16 cellular contexts compared by ENCODE assay signal in genomic region chr11:1705121-1706052, GRCh38. TPM values are rescaled to one million over a fixed set of nuclear protein-coding genes. Genes with fewer than 3 reads are reported as not detected.
DNase-seq lines count a peak whose midpoint lies in the region; ATAC-seq, FAIRE-seq and TF ChIP-seq lines count a peak whose summit lies in the region.
"Had no signal": no experiment of that assay in that cellular context is flagged by ENCODE, and none has a peak within 500 bp of the region (broad histone marks: within the 10 kb centered on the region; RNA-seq: fewer than 3 reads in every experiment).

No MANE protein-coding gene starts in this region.

- TF ChIP-seq POLR2A in body of pancreas (IDR thresholded peaks at IDR 0.05): no peak
- no peak for TF ChIP-seq POLR2A in HepG2 (IDR thresholded peaks at IDR 0.05; ENCODE audit: insufficient read depth in 1 of 2, low read depth in 2 of 2, low read length in 2 of 2)

- H3K27ac Mint-ChIP-seq in mesothelial cell of epicardium: peak overlapping the region; percentile 95
- H3K27ac Mint-ChIP-seq: dendritic cell treated with granulocyte-macrophage colony-stimulating factor and Interleukin-4, amounts not matched to agents 40 ng/mL and 50 ng/mL, for 4 days had no signal

- peaks cover 6% of the 10 kb centered on the region for H3K27me3 Mint-ChIP-seq in mesothelial cell of epicardium (ENCODE audit: low read depth)

- WGBS in body of pancreas, 2 donors: 57 to 60% methylated on average over 15 of the region's 15 CpGs
- 34% methylated on average over 14 of the region's 15 CpGs for WGBS in HepG2 (ENCODE audit: low lambda C conversion rate)

- no TSS peak for BruUV-seq in HepG2 (replicated peaks; lab: Mats Ljungman, UMichigan)

- no peaks in the 10 kb centered on the region for H3K27me3 ChIP-seq in body of pancreas
- H3K27me3 ChIP-seq in HepG2 (ENCODE audit: control insufficient read depth in 1 of 2, insufficient read depth in 2 of 2, low read length in 2 of 2): peaks cover 5 to 28% of the 10 kb centered on the region in 2 experiments; a peak in 4 of 5 replicates
- H3K27me3 ChIP-seq: pancreas had no signal

- TF ChIP-seq RAD21 in HepG2 (CRISPR knock-in tag; IDR thresholded peaks at IDR 0.05): no peak

- no peaks in the 10 kb centered on the region for H3K79me2 ChIP-seq in HepG2 (ENCODE audit: insufficient read depth, low read length)

- TF ChIP-seq CTCF in LNCaP clone FGC (IDR thresholded peaks at IDR 0.05; ENCODE audit: control insufficient read depth, extremely low read depth, insufficient read depth) (no peak), body of pancreas (IDR thresholded peaks at IDR 0.05) (no peak), mesothelial cell of epicardium (IDR thresholded peaks at IDR 0.05; ENCODE audit: unreplicated experiment) (no peak), HepG2 (CRISPR knock-in tag; IDR thresholded peaks at IDR 0.05) (no peak)

- no peak overlapping the region for H3K9ac ChIP-seq in HepG2 (ENCODE audit: insufficient read depth, low read depth, low read length)
- H3K9ac ChIP-seq: KMS-11 had no signal

- no peak overlapping the region for H2AFZ ChIP-seq in HepG2 (ENCODE audit: low read length)

- no peak overlapping the region for H3K4me2 ChIP-seq in HepG2 (ENCODE audit: low read depth, low read length)
- H3K4me2 ChIP-seq: KMS-11 had no signal

- H3K4me3 Mint-ChIP-seq in mesothelial cell of epicardium: no peak overlapping the region
- H3K4me3 Mint-ChIP-seq: dendritic cell treated with granulocyte-macrophage colony-stimulating factor and Interleukin-4, amounts not matched to agents 40 ng/mL and 50 ng/mL, for 4 days had no signal

- no peaks in the 10 kb centered on the region for H3K36me3 Mint-ChIP-seq in mesothelial cell of epicardium

- TF ChIP-seq EP300 in HepG2 (IDR thresholded peaks at IDR 0.05; ENCODE audit: low read depth in 2 of 2, low read length in 2 of 2) (no peak), HepG2 (CRISPR knock-in tag; IDR thresholded peaks at IDR 0.05; ENCODE audit: borderline replicate concordance) (no peak)

- H3K4me1 Mint-ChIP-seq in mesothelial cell of epicardium: peaks cover 28% of the 10 kb centered on the region

- H3K9me3 ChIP-seq in body of pancreas (no peaks in the 10 kb centered on the region), HepG2 (ENCODE audit: low read length) (no peaks in the 10 kb centered on the region)
- H3K9me3 ChIP-seq: pancreas had no signal

- no peaks in the 10 kb centered on the region for H3K4me1 ChIP-seq in body of pancreas
- no peaks in the 10 kb centered on the region for H3K4me1 ChIP-seq in HepG2 (ENCODE audit: insufficient read depth, low read length)
- H3K4me1 ChIP-seq: pancreas had no signal

- ATAC-seq in body of pancreas (peak; percentile 24), HG03175 (IDR thresholded peaks at IDR 0.05; ENCODE audit: unreplicated experiment) (no peak), HepG2 (no peak), HG02870 (IDR thresholded peaks at IDR 0.05; ENCODE audit: unreplicated experiment) (no peak)

- H3K36me3 ChIP-seq in body of pancreas (replicated peaks in 1 of 2; ENCODE audit: insufficient read depth in 1 of 2, low read depth in 2 of 2): no peaks in the 10 kb centered on the region
- H3K36me3 ChIP-seq in HepG2 (replicated peaks in 1 of 2; ENCODE audit: control insufficient read depth in 1 of 2, insufficient read depth in 2 of 2, low read length in 2 of 2): no peaks in the 10 kb centered on the region
- H3K36me3 ChIP-seq: pancreas had no signal

- H3K9me3 Mint-ChIP-seq in mesothelial cell of epicardium: peaks cover 10% of the 10 kb centered on the region
- H3K9me3 Mint-ChIP-seq: dendritic cell treated with granulocyte-macrophage colony-stimulating factor and Interleukin-4, amounts not matched to agents 40 ng/mL and 50 ng/mL, for 4 days had no signal

- FAIRE-seq in HepG2 (lab: Jason Lieb, UNC): no peak
- FAIRE-seq: pancreas had no signal

- no peaks in the 10 kb centered on the region for H4K20me1 ChIP-seq in HepG2 (ENCODE audit: insufficient read depth, low read length)

- intact Hi-C loops in body of pancreas (cut with DNase I): no loop called here
- intact Hi-C loops in HepG2 (cut with micrococcal nuclease; ENCODE audit: unreplicated experiment): loop anchor here (5.0 kb wide), 1 partner anchor 127 kb away; the partner anchor contains the start of gene SYT8

- CTCF ChIA-PET in HepG2 (lab: Yijun Ruan, JAX; ENCODE audit: low intra/inter-chr PET ratio, low total read pairs): interaction anchor here (1.2 to 1.8 kb wide), 2 partner anchors 120 to 446 kb away, joined by 4 read pairs; no protein-coding TSS in a partner anchor

- POLR2A ChIA-PET in HepG2 (lab: Yijun Ruan, JAX): interaction anchor here (0.7 kb wide), 2 partner anchors 10 to 1197 kb away, joined by 3 to 4 read pairs; no protein-coding TSS in a partner anchor

- in situ Hi-C loops in HepG2 (cut with HindIII; ENCODE audit: extremely low pct_ligation_motif_present, low pct_unique_long_range_greater_than_20kb): no loop called here

- DNase-seq in Daoy (ENCODE audit: low read depth) (peak; percentile 93), LNCaP clone FGC (ENCODE audit: low read depth) (peak; percentile 22), body of pancreas (no peak), mesothelial cell of epicardium (ENCODE audit: low spot score in 2 of 2, unreplicated experiment in 2 of 2) (no peak), HepG2 (ENCODE audit: low spot score) (no peak)
- no peak for DNase-seq in NK-92 treated with Interleukin-12 subunit alpha and Interleukin-12 subunit beta, amount 100 ng/mL, for 24 hours (lab: John Stamatoyannopoulos, UW)
- DNase-seq: NCI-H226; pancreas; stimulated activated CD4-positive, alpha-beta T cell treated with anti-CD3 and anti-CD28 coated beads, Interleukin-2, amount 100 ng/mL, for 24 hours had no signal

- H3K4me3 ChIP-seq in LNCaP clone FGC (ENCODE audit: low read depth, low read length) (no peak overlapping the region), body of pancreas (no peak overlapping the region), HepG2 (replicated peaks in 1 of 3; ENCODE audit: insufficient read depth in 1 of 3, low read depth in 2 of 3, low read length in 3 of 3) (no peak overlapping the region)
- H3K4me3 ChIP-seq: lung, pancreas had no signal

- peak overlapping the region in 1 of 4 donors; percentile 31 for H3K27ac ChIP-seq in body of pancreas
- no peak overlapping the region for H3K27ac ChIP-seq in HepG2 (ENCODE audit: extremely low read length, insufficient read depth, low read length)
- H3K27ac ChIP-seq: KMS-11 had no signal

RNA-seq across cellular contexts. Expression of gene KRTAP5-6, which starts 8.4 kb away (rescaled TPM):
- total RNA-seq in Daoy (2014; rRNA removed; shearing (Covaris generic)): not detected in 2 replicates
- total RNA-seq in body of pancreas: not detected
- total RNA-seq in mesothelial cell of epicardium: not detected in 3 replicates
- not detected in 2 replicates for total RNA-seq in HepG2 (2016; rRNA removed; fragmentation: Illumina TruSeq; extraction: Trizol)
- total RNA-seq in HepG2 (2016; cell fraction: cytosol; rRNA removed; fragmentation: Illumina TruSeq; extraction: Trizol; ENCODE audit: low read depth): not detected in 2 replicates
- total RNA-seq in HepG2 (2016; cell fraction: insoluble cytoplasmic fraction; rRNA removed; fragmentation: Illumina TruSeq; extraction: Trizol): not detected in 2 replicates
- total RNA-seq in HepG2 (2016; cell fraction: membrane; rRNA removed; fragmentation: Illumina TruSeq; extraction: Trizol): not detected in 2 replicates
- total RNA-seq in HepG2 (2016; cell fraction: nucleus; rRNA removed; fragmentation: Illumina TruSeq; extraction: Trizol): not detected in 2 replicates
- not detected in 2 replicates for polyA plus RNA-seq in HepG2 (2011; rRNA removed)
- 0.15 TPM in 1 of 2 replicates, not detected in the other for polyA plus RNA-seq in HepG2 (2011; cell fraction: cytosol; rRNA removed)
- polyA plus RNA-seq in HepG2 (2011; cell fraction: nucleus; rRNA removed): 0.35 and 0.43 TPM in 2 replicates
- not detected in 2 replicates for polyA plus RNA-seq in HepG2 (2012)
- polyA plus RNA-seq in HepG2 (2016; cell fraction: cytosol; fragmentation: Illumina TruSeq; extraction: Trizol; ENCODE audit: low read depth): not detected in 2 replicates
- polyA plus RNA-seq in HepG2 (2016; cell fraction: insoluble cytoplasmic fraction; fragmentation: Illumina TruSeq; extraction: Trizol; ENCODE audit: low read depth): not detected in 2 replicates
- polyA plus RNA-seq in HepG2 (2016; cell fraction: membrane; fragmentation: Illumina TruSeq; extraction: Trizol; ENCODE audit: low read depth): not detected in 2 replicates
- polyA plus RNA-seq in HepG2 (2016; cell fraction: nucleus; fragmentation: Illumina TruSeq; extraction: Trizol; ENCODE audit: insufficient read depth, low read depth): not detected in 2 replicates
- not detected in 2 replicates for polyA minus RNA-seq in HepG2 (2011; rRNA and poly(A)+ RNA removed; ENCODE audit: low replicate concordance)
- polyA minus RNA-seq in HepG2 (2011; cell fraction: cytosol; rRNA and poly(A)+ RNA removed): not detected in 2 replicates
- not detected in 2 replicates for polyA minus RNA-seq in HepG2 (2011; cell fraction: nucleus; rRNA and poly(A)+ RNA removed)
- total RNA-seq: glomerular endothelial cell, lung, pancreas, SK-MEL-5 had no signal
- polyA plus RNA-seq: lung, pancreas had no signal

RNA-seq across cellular contexts. Expression of gene IFITM10, which starts 45.0 kb away (rescaled TPM):
- 0.09 and 0.11 TPM in 2 replicates for total RNA-seq in Daoy (2014; rRNA removed; shearing (Covaris generic))
- total RNA-seq in body of pancreas (under 1 TPM in 1 of 2 donors, not detected in 1; 0.26 TPM), mesothelial cell of epicardium (2.2 to 2.8 TPM (median 2.7 TPM) in 3 replicates), HepG2 (2016; rRNA removed; fragmentation: Illumina TruSeq; extraction: Trizol) (0.09 TPM in 1 of 2 replicates, not detected in the other)
- total RNA-seq in HepG2 (2016; cell fraction: cytosol; rRNA removed; fragmentation: Illumina TruSeq; extraction: Trizol; ENCODE audit: low read depth): not detected in 2 replicates
- total RNA-seq in HepG2 (2016; cell fraction: insoluble cytoplasmic fraction; rRNA removed; fragmentation: Illumina TruSeq; extraction: Trizol): not detected in 2 replicates
- total RNA-seq in HepG2 (2016; cell fraction: membrane; rRNA removed; fragmentation: Illumina TruSeq; extraction: Trizol): not detected in 2 replicates
- not detected in 2 replicates for total RNA-seq in HepG2 (2016; cell fraction: nucleus; rRNA removed; fragmentation: Illumina TruSeq; extraction: Trizol)
- polyA plus RNA-seq in HepG2 (2011; rRNA removed): 0.13 and 0.22 TPM in 2 replicates
- polyA plus RNA-seq in HepG2 (2011; cell fraction: cytosol; rRNA removed): 0.08 and 0.11 TPM in 2 replicates
- 1.8 and 2.5 TPM in 2 replicates for polyA plus RNA-seq in HepG2 (2011; cell fraction: nucleus; rRNA removed)
- 0.47 and 1.3 TPM in 2 replicates for polyA plus RNA-seq in HepG2 (2012)
- not detected in 2 replicates for polyA plus RNA-seq in HepG2 (2016; cell fraction: cytosol; fragmentation: Illumina TruSeq; extraction: Trizol; ENCODE audit: low read depth)
- not detected in 2 replicates for polyA plus RNA-seq in HepG2 (2016; cell fraction: insoluble cytoplasmic fraction; fragmentation: Illumina TruSeq; extraction: Trizol; ENCODE audit: low read depth)
- polyA plus RNA-seq in HepG2 (2016; cell fraction: membrane; fragmentation: Illumina TruSeq; extraction: Trizol; ENCODE audit: low read depth): not detected in 2 replicates
- not detected in 2 replicates for polyA plus RNA-seq in HepG2 (2016; cell fraction: nucleus; fragmentation: Illumina TruSeq; extraction: Trizol; ENCODE audit: insufficient read depth, low read depth)
- 0.28 and 0.44 TPM in 2 replicates for polyA minus RNA-seq in HepG2 (2011; rRNA and poly(A)+ RNA removed; ENCODE audit: low replicate concordance)
- not detected in 2 replicates for polyA minus RNA-seq in HepG2 (2011; cell fraction: cytosol; rRNA and poly(A)+ RNA removed)
- 1.0 and 1.6 TPM in 2 replicates for polyA minus RNA-seq in HepG2 (2011; cell fraction: nucleus; rRNA and poly(A)+ RNA removed)
- total RNA-seq: glomerular endothelial cell, SK-MEL-5 had no signal

RNA-seq across cellular contexts. Expression of gene CTSD, which starts 58.3 kb away (rescaled TPM):
- total RNA-seq in Daoy (2014; rRNA removed; shearing (Covaris generic)): 128 and 157 TPM in 2 replicates
- total RNA-seq in body of pancreas (100 to 1,000 TPM; 214 to 255 TPM), mesothelial cell of epicardium (139 to 142 TPM (median 140 TPM) in 3 replicates), HepG2 (2016; rRNA removed; fragmentation: Illumina TruSeq; extraction: Trizol) (41.6 and 143 TPM in 2 replicates)
- 27.5 and 30.2 TPM in 2 replicates for total RNA-seq in HepG2 (2016; cell fraction: cytosol; rRNA removed; fragmentation: Illumina TruSeq; extraction: Trizol; ENCODE audit: low read depth)
- total RNA-seq in HepG2 (2016; cell fraction: insoluble cytoplasmic fraction; rRNA removed; fragmentation: Illumina TruSeq; extraction: Trizol): 34.4 and 150 TPM in 2 replicates
- total RNA-seq in HepG2 (2016; cell fraction: membrane; rRNA removed; fragmentation: Illumina TruSeq; extraction: Trizol): 48.5 and 49.5 TPM in 2 replicates
- 148 and 175 TPM in 2 replicates for total RNA-seq in HepG2 (2016; cell fraction: nucleus; rRNA removed; fragmentation: Illumina TruSeq; extraction: Trizol)
- 230 and 408 TPM in 2 replicates for polyA plus RNA-seq in HepG2 (2011; rRNA removed)
- 243 and 281 TPM in 2 replicates for polyA plus RNA-seq in HepG2 (2011; cell fraction: cytosol; rRNA removed)
- polyA plus RNA-seq in HepG2 (2011; cell fraction: nucleus; rRNA removed): 384 and 418 TPM in 2 replicates
- polyA plus RNA-seq in HepG2 (2012): 353 and 402 TPM in 2 replicates
- 52.6 and 53.6 TPM in 2 replicates for polyA plus RNA-seq in HepG2 (2016; cell fraction: cytosol; fragmentation: Illumina TruSeq; extraction: Trizol; ENCODE audit: low read depth)
- 67.0 and 91.4 TPM in 2 replicates for polyA plus RNA-seq in HepG2 (2016; cell fraction: insoluble cytoplasmic fraction; fragmentation: Illumina TruSeq; extraction: Trizol; ENCODE audit: low read depth)
- polyA plus RNA-seq in HepG2 (2016; cell fraction: membrane; fragmentation: Illumina TruSeq; extraction: Trizol; ENCODE audit: low read depth): 63.0 and 71.7 TPM in 2 replicates
- polyA plus RNA-seq in HepG2 (2016; cell fraction: nucleus; fragmentation: Illumina TruSeq; extraction: Trizol; ENCODE audit: insufficient read depth, low read depth): 389 and 405 TPM in 2 replicates
- polyA minus RNA-seq in HepG2 (2011; rRNA and poly(A)+ RNA removed; ENCODE audit: low replicate concordance): 165 and 658 TPM in 2 replicates
- 233 and 311 TPM in 2 replicates for polyA minus RNA-seq in HepG2 (2011; cell fraction: cytosol; rRNA and poly(A)+ RNA removed)
- 60.6 and 93.4 TPM in 2 replicates for polyA minus RNA-seq in HepG2 (2011; cell fraction: nucleus; rRNA and poly(A)+ RNA removed)

Comparison
In these comparisons a context has a peak if more than half of its experiments do, and no peak if none do; other contexts are left out.
1. DNase-seq: peak in Daoy (single experiment) and LNCaP clone FGC (single experiment); none in body of pancreas (0 of 4), mesothelial cell of epicardium (0 of 2), HepG2 (single experiment) and NK-92 treated with Interleukin-12 subunit alpha and Interleukin-12 subunit beta, amount 100 ng/mL, for 24 hours (single experiment).